ENCODE assay signal across 1 cellular context in genomic region chr15:31023841-31024240, GRCh38.
TF ChIP-seq lines count a peak whose summit lies in the region.

No MANE protein-coding gene starts in this region.

TF ChIP-seq in H1, 55 proteins besides CTCF, POLR2A, EP300 and RAD21:
- TF ChIP-seq JUN (IDR thresholded peaks at IDR 0.05; ENCODE audit: low read depth, low read length) (no peak), KDM5A (IDR thresholded peaks at IDR 0.05; ENCODE audit: low read length) (no peak), SUZ12 (IDR thresholded peaks at IDR 0.05; ENCODE audit: low read length) (no peak), TEAD4 (IDR thresholded peaks at IDR 0.05; ENCODE audit: low read depth, low read length) (no peak), SIN3A (conservative IDR thresholded peaks at IDR 0.05 in 1 of 2, IDR thresholded peaks at IDR 0.05 in 1 of 2; ENCODE audit: low read depth in 1 of 2, low read length in 2 of 2) (no peak)
- TF ChIP-seq, protein P1, sequence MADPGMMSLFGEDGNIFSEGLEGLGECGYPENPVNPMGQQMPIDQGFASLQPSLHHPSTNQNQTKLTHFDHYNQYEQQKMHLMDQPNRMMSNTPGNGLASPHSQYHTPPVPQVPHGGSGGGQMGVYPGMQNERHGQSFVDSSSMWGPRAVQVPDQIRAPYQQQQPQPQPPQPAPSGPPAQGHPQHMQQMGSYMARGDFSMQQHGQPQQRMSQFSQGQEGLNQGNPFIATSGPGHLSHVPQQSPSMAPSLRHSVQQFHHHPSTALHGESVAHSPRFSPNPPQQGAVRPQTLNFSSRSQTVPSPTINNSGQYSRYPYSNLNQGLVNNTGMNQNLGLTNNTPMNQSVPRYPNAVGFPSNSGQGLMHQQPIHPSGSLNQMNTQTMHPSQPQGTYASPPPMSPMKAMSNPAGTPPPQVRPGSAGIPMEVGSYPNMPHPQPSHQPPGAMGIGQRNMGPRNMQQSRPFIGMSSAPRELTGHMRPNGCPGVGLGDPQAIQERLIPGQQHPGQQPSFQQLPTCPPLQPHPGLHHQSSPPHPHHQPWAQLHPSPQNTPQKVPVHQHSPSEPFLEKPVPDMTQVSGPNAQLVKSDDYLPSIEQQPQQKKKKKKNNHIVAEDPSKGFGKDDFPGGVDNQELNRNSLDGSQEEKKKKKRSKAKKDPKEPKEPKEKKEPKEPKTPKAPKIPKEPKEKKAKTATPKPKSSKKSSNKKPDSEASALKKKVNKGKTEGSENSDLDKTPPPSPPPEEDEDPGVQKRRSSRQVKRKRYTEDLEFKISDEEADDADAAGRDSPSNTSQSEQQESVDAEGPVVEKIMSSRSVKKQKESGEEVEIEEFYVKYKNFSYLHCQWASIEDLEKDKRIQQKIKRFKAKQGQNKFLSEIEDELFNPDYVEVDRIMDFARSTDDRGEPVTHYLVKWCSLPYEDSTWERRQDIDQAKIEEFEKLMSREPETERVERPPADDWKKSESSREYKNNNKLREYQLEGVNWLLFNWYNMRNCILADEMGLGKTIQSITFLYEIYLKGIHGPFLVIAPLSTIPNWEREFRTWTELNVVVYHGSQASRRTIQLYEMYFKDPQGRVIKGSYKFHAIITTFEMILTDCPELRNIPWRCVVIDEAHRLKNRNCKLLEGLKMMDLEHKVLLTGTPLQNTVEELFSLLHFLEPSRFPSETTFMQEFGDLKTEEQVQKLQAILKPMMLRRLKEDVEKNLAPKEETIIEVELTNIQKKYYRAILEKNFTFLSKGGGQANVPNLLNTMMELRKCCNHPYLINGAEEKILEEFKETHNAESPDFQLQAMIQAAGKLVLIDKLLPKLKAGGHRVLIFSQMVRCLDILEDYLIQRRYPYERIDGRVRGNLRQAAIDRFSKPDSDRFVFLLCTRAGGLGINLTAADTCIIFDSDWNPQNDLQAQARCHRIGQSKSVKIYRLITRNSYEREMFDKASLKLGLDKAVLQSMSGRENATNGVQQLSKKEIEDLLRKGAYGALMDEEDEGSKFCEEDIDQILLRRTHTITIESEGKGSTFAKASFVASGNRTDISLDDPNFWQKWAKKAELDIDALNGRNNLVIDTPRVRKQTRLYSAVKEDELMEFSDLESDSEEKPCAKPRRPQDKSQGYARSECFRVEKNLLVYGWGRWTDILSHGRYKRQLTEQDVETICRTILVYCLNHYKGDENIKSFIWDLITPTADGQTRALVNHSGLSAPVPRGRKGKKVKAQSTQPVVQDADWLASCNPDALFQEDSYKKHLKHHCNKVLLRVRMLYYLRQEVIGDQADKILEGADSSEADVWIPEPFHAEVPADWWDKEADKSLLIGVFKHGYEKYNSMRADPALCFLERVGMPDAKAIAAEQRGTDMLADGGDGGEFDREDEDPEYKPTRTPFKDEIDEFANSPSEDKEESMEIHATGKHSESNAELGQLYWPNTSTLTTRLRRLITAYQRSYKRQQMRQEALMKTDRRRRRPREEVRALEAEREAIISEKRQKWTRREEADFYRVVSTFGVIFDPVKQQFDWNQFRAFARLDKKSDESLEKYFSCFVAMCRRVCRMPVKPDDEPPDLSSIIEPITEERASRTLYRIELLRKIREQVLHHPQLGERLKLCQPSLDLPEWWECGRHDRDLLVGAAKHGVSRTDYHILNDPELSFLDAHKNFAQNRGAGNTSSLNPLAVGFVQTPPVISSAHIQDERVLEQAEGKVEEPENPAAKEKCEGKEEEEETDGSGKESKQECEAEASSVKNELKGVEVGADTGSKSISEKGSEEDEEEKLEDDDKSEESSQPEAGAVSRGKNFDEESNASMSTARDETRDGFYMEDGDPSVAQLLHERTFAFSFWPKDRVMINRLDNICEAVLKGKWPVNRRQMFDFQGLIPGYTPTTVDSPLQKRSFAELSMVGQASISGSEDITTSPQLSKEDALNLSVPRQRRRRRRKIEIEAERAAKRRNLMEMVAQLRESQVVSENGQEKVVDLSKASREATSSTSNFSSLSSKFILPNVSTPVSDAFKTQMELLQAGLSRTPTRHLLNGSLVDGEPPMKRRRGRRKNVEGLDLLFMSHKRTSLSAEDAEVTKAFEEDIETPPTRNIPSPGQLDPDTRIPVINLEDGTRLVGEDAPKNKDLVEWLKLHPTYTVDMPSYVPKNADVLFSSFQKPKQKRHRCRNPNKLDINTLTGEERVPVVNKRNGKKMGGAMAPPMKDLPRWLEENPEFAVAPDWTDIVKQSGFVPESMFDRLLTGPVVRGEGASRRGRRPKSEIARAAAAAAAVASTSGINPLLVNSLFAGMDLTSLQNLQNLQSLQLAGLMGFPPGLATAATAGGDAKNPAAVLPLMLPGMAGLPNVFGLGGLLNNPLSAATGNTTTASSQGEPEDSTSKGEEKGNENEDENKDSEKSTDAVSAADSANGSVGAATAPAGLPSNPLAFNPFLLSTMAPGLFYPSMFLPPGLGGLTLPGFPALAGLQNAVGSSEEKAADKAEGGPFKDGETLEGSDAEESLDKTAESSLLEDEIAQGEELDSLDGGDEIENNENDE (IDR thresholded peaks at IDR 0.05; ENCODE audit: insufficient replicate concordance, low read length) = no peak
- TF ChIP-seq, protein P2, sequence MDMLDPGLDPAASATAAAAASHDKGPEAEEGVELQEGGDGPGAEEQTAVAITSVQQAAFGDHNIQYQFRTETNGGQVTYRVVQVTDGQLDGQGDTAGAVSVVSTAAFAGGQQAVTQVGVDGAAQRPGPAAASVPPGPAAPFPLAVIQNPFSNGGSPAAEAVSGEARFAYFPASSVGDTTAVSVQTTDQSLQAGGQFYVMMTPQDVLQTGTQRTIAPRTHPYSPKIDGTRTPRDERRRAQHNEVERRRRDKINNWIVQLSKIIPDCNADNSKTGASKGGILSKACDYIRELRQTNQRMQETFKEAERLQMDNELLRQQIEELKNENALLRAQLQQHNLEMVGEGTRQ (IDR thresholded peaks at IDR 0.05; ENCODE audit: low read length) = no peak
